31 cellular contexts compared by ENCODE assay signal in the genomic region with DNA sequence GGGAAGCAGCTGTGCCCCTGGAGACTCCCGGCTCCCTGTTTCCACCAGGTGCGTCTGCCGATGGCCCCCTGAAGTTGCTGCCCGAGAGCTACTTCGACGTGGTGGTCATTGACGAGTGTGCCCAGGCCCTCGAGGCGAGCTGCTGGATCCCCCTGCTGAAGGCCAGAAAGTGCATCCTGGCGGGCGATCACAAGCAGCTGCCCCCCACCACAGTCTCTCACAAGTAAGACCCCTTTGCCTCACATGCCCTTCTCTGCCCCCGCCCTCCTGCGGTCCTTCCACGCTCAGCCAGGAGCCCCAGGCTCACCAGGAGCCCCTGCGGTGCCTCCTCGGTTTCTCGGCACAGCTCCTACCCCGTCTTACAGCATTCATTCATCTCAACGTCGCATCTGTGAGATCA. TPM values are rescaled to one million over a fixed set of nuclear protein-coding genes. Genes with fewer than 3 reads are reported as not detected.
"Had no signal": no experiment of that assay in that cellular context is flagged by ENCODE, and none has a peak within 500 bp of the region (broad histone marks: within the 10 kb centered on the region; RNA-seq: fewer than 3 reads in every experiment).

No MANE protein-coding gene starts in this region.

- H3K9me3 ChIP-seq: thyroid gland had no signal

- H3K27ac ChIP-seq: ascending aorta, brain microvascular endothelial cell, dorsolateral prefrontal cortex, gastrocnemius medialis, parathyroid adenoma, thyroid gland had no signal

- H3K4me1 ChIP-seq: parathyroid adenoma, thyroid gland had no signal

- H3K27me3 Mint-ChIP-seq: activated T-cell treated with anti-CD3 and anti-CD28 coated beads, Interleukin-2, amount 50 U/mL, for 24 hours; activated T-helper 17 cell treated with anti-CD3 and anti-CD28 coated beads, Interleukin-2, amount 50 U/mL, for 72 hours; effector memory CD8-positive, alpha-beta T cell had no signal

- DNase-seq: activated CD4-positive, alpha-beta T cell treated with anti-CD3 and anti-CD28 coated beads, Interleukin-2, amount 50 U/mL, for 4 hours; activated CD8-positive, alpha-beta memory T cell treated with anti-CD3 and anti-CD28 coated beads for 24 hours; activated CD8-positive, alpha-beta memory T cell treated with anti-CD3 and anti-CD28 coated beads, Interleukin-2, amount 50 U/mL, for 4 hours; activated T-cell treated with anti-CD3 and anti-CD28 coated beads, Interleukin-2, amount 50 U/mL, for 24 hours; brain microvascular endothelial cell; central memory CD4-positive, alpha-beta T cell; dorsolateral prefrontal cortex; effector memory CD8-positive, alpha-beta T cell; esophagus squamous epithelium; gastrocnemius medialis; head of caudate nucleus; left lung; mammary epithelial cell; nucleus accumbens; stimulated activated CD4-positive, alpha-beta T cell treated with anti-CD3 and anti-CD28 coated beads, Interleukin-4, amount 100 ng/mL, for 1 hour; stimulated activated naive CD4-positive, alpha-beta T cell; T1000; thyroid gland had no signal

- H3K4me3 ChIP-seq: ascending aorta, dorsolateral prefrontal cortex, esophagus squamous epithelium, gastrocnemius medialis, left lung, smooth muscle cell, thyroid gland had no signal

- H3K4me1 Mint-ChIP-seq: mesothelial cell of epicardium, WTC11 had no signal

- H3K4me3 Mint-ChIP-seq: activated T-cell treated with anti-CD3 and anti-CD28 coated beads, Interleukin-2, amount 50 U/mL, for 24 hours; activated T-helper 17 cell treated with anti-CD3 and anti-CD28 coated beads, Interleukin-2, amount 50 U/mL, for 72 hours; effector memory CD8-positive, alpha-beta T cell; mesothelial cell of epicardium; nephron; T-helper 1 cell treated with Interleukin-12 subunit alpha and Interleukin-12 subunit beta and Interleukin-4 antibody, amounts not matched to agents 30 μg/mL and 1 μg/mL, for 36 hours; WTC11 had no signal

- H3K27me3 ChIP-seq: ascending aorta, brain microvascular endothelial cell, dorsolateral prefrontal cortex, esophagus squamous epithelium, gastrocnemius medialis, left lung, thyroid gland had no signal

- H3K27ac Mint-ChIP-seq: activated naive CD4-positive, alpha-beta T cell treated with anti-CD3 and anti-CD28 coated beads, Interleukin-2, amount 50 U/mL, for 72 hours; activated T-cell treated with anti-CD3 and anti-CD28 coated beads, Interleukin-2, amount 50 U/mL, for 24 hours; activated T-helper 17 cell treated with anti-CD3 and anti-CD28 coated beads, Interleukin-2, amount 50 U/mL, for 72 hours; effector memory CD8-positive, alpha-beta T cell; mesothelial cell of epicardium; nephron; T-helper 1 cell treated with Interleukin-12 subunit alpha and Interleukin-12 subunit beta and Interleukin-4 antibody, amounts not matched to agents 30 μg/mL and 1 μg/mL, for 36 hours; WTC11 had no signal

- ATAC-seq: activated naive CD4-positive, alpha-beta T cell treated with anti-CD3 and anti-CD28 coated beads, Interleukin-2, amount 50 U/mL, for 72 hours; activated T-helper 17 cell treated with anti-CD3 and anti-CD28 coated beads, Interleukin-2, amount 50 U/mL, for 72 hours; effector memory CD8-positive, alpha-beta T cell; gastrocnemius medialis; left lung; sciatic nerve; WTC11 had no signal

RNA-seq across cellular contexts. Expression of gene MRGPRD, which starts 51.7 kb away (rescaled TPM):
- total RNA-seq: activated naive CD4-positive, alpha-beta T cell treated with anti-CD3 and anti-CD28 coated beads, Interleukin-2, amount 50 U/mL, for 72 hours; activated T-helper 17 cell treated with anti-CD3 and anti-CD28 coated beads, Interleukin-2, amount 50 U/mL, for 72 hours; ascending aorta; dorsolateral prefrontal cortex; endothelial cell of umbilical vein; esophagus squamous epithelium; gastrocnemius medialis; kidney epithelial cell; left lung; mammary epithelial cell; mesothelial cell of epicardium; sciatic nerve; smooth muscle cell; thyroid gland; ureter; WTC11 had no signal
- polyA plus RNA-seq: endothelial cell of umbilical vein, mammary epithelial cell, smooth muscle cell had no signal
